9 cellular contexts compared by ENCODE assay signal in genomic region chr15:20357139-20358065, GRCh38.
DNase-seq lines count a peak whose midpoint lies in the region; ATAC-seq and TF ChIP-seq lines count a peak whose summit lies in the region.
"Had no signal": no experiment of that assay in that cellular context is flagged by ENCODE, and none has a peak within 500 bp of the region (broad histone marks: within the 10 kb centered on the region; RNA-seq: fewer than 3 reads in every experiment).

No MANE protein-coding gene starts in this region.

- H3K36me3 Mint-ChIP-seq in activated T-cell treated with anti-CD3 and anti-CD28 coated beads, Interleukin-2, amount 50 U/mL, for 24 hours (ENCODE audit: low read depth): no peaks in the 10 kb centered on the region
- no peaks in the 10 kb centered on the region for H3K36me3 Mint-ChIP-seq in stimulated activated naive B cell treated with anti-CD40 and anti-IgM and Interleukin-4, amounts not matched to agents 10 μg/mL and 1 μg/mL and 100 μg/mL, for 72 hours

- ATAC-seq in RWPE2 (ENCODE audit: low read depth): peak; percentile 1; the same call in 1 of the 3 replicates
- ATAC-seq in stimulated activated naive B cell treated with anti-CD40 and anti-IgM and Interleukin-4, amounts not matched to agents 10 μg/mL and 1 μg/mL and 100 μg/mL, for 72 hours (replicated peaks): no peak
- no peak for ATAC-seq in HG02852 (IDR thresholded peaks at IDR 0.05; ENCODE audit: unreplicated experiment)
- no peak for ATAC-seq in HG02678 (IDR thresholded peaks at IDR 0.05; ENCODE audit: unreplicated experiment)

- H3K4me1 ChIP-seq in RWPE2 (ENCODE audit: insufficient read depth, poor library complexity, severe bottlenecking): no peaks in the 10 kb centered on the region

- no peak overlapping the region for H3K4me3 Mint-ChIP-seq in activated T-cell treated with anti-CD3 and anti-CD28 coated beads, Interleukin-2, amount 50 U/mL, for 24 hours
- H3K4me3 Mint-ChIP-seq in stimulated activated naive B cell treated with anti-CD40 and anti-IgM and Interleukin-4, amounts not matched to agents 10 μg/mL and 1 μg/mL and 100 μg/mL, for 72 hours: no peak overlapping the region
- H3K4me3 Mint-ChIP-seq: T-helper 2 cell treated with Interferon-gamma antibody and Interleukin-4, amounts not matched to agents 5 μg/mL and 100 μg/mL, for 36 hours had no signal

- no peaks in the 10 kb centered on the region for H3K9me3 Mint-ChIP-seq in activated T-cell treated with anti-CD3 and anti-CD28 coated beads, Interleukin-2, amount 50 U/mL, for 24 hours
- no peaks in the 10 kb centered on the region for H3K9me3 Mint-ChIP-seq in stimulated activated naive B cell treated with anti-CD40 and anti-IgM and Interleukin-4, amounts not matched to agents 10 μg/mL and 1 μg/mL and 100 μg/mL, for 72 hours
- H3K9me3 Mint-ChIP-seq: T-helper 2 cell treated with Interferon-gamma antibody and Interleukin-4, amounts not matched to agents 5 μg/mL and 100 μg/mL, for 36 hours had no signal

- peak; percentile 38 for DNase-seq in activated T-cell treated with anti-CD3 and anti-CD28 coated beads, Interleukin-2, amount 50 U/mL, for 24 hours
- DNase-seq in activated T-cell treated with anti-CD3 and anti-CD28 coated beads for 4 hours (no peak), RWPE2 (ENCODE audit: low spot score) (peak; percentile 80), iPS-NIHi7 (ENCODE audit: extremely low spot score) (peak; percentile 7), NCI-H2029 (lab: John Stamatoyannopoulos, UW) (no peak)
- DNase-seq in stimulated activated naive B cell treated with anti-CD40 and anti-IgM and Interleukin-4, amounts not matched to agents 10 μg/mL and 1 μg/mL and 100 μg/mL, for 72 hours: no peak

- peaks cover 16% of the 10 kb centered on the region for H3K27me3 ChIP-seq in RWPE2 (ENCODE audit: insufficient read depth, poor library complexity, severe bottlenecking)

- peaks cover 9% of the 10 kb centered on the region for H3K4me1 Mint-ChIP-seq in activated T-cell treated with anti-CD3 and anti-CD28 coated beads, Interleukin-2, amount 50 U/mL, for 24 hours (ENCODE audit: low read depth)
- H3K4me1 Mint-ChIP-seq in stimulated activated naive B cell treated with anti-CD40 and anti-IgM and Interleukin-4, amounts not matched to agents 10 μg/mL and 1 μg/mL and 100 μg/mL, for 72 hours: peaks cover 3 to 6% of the 10 kb centered on the region in 2 donors

- no peaks in the 10 kb centered on the region for H3K9me3 ChIP-seq in RWPE2 (ENCODE audit: severe bottlenecking)

- H3K27me3 Mint-ChIP-seq in activated T-cell treated with anti-CD3 and anti-CD28 coated beads, Interleukin-2, amount 50 U/mL, for 24 hours: no peaks in the 10 kb centered on the region
- H3K27me3 Mint-ChIP-seq in stimulated activated naive B cell treated with anti-CD40 and anti-IgM and Interleukin-4, amounts not matched to agents 10 μg/mL and 1 μg/mL and 100 μg/mL, for 72 hours: peaks cover 4 to 14% of the 10 kb centered on the region in 2 donors

- no peaks in the 10 kb centered on the region for H3K36me3 ChIP-seq in RWPE2 (ENCODE audit: low read depth)

- H3K27ac ChIP-seq in RWPE2 (ENCODE audit: poor library complexity, severe bottlenecking): no peak overlapping the region

- TF ChIP-seq CTCF in RWPE2 (IDR thresholded peaks at IDR 0.05; ENCODE audit: poor library complexity, severe bottlenecking): no peak

- H3K4me3 ChIP-seq in RWPE2 (ENCODE audit: severe bottlenecking): no peak overlapping the region

- no peak overlapping the region for H3K27ac Mint-ChIP-seq in activated T-cell treated with anti-CD3 and anti-CD28 coated beads, Interleukin-2, amount 50 U/mL, for 24 hours
- peak overlapping the region; percentile 27 for H3K27ac Mint-ChIP-seq in stimulated activated naive B cell treated with anti-CD40 and anti-IgM and Interleukin-4, amounts not matched to agents 10 μg/mL and 1 μg/mL and 100 μg/mL, for 72 hours

Comparison
In these comparisons a context has a peak if more than half of its experiments do, and no peak if none do; other contexts are left out.
1. DNase-seq: peak in activated T-cell treated with anti-CD3 and anti-CD28 coated beads, Interleukin-2, amount 50 U/mL, for 24 hours (single experiment), RWPE2 (single experiment) and iPS-NIHi7 (single experiment); none in activated T-cell treated with anti-CD3 and anti-CD28 coated beads for 4 hours (single experiment), stimulated activated naive B cell treated with anti-CD40 and anti-IgM and Interleukin-4, amounts not matched to agents 10 μg/mL and 1 μg/mL and 100 μg/mL, for 72 hours (single experiment) and NCI-H2029 (single experiment).